In the genomic region with DNA sequence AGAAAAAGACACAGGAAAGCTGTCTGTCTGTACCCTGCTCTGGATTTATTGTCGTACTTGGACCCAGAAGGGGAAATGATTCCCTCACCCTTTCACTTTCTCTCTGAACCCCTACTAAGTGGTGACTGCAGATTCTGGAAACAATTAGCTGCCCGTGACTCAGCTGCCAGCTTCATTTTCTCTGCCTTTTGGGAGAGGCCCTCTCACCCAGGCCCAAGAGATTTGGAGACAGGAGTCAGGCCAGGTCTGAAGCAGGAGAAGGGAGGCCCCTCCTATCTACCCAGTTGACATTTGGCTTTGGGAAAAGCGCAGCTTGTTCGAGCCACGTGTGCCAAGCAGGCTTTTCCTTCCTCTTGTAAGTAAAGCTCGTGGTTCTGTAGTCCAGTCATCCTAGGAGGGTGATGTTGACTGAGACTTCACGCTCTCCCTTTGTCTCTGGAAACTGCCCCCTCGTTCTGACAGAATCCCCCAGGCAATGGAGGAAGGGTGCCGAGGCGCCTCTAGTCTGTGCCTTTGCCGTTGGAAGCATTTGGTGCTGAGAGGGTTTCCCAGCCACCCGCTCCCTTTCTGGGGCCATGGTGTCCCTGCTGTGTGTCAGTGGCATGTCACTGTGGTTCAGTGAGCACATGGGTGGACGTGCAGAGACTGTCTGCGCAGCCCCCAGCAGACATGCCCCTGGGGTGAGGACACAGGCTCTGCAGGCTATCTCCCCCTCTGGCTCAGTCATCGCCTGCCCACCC, we compare ENCODE assay signal across 14 cellular contexts. TPM values are rescaled to one million over a fixed set of nuclear protein-coding genes. Genes with fewer than 3 reads are reported as not detected.
DNase-seq lines count a peak whose midpoint lies in the region; ATAC-seq, FAIRE-seq and TF ChIP-seq lines count a peak whose summit lies in the region.
"Had no signal": no experiment of that assay in that cellular context is flagged by ENCODE, and none has a peak within 500 bp of the region (broad histone marks: within the 10 kb centered on the region; RNA-seq: fewer than 3 reads in every experiment).

No MANE protein-coding gene starts in this region.

- no peak for DNase-seq in activated naive CD4-positive, alpha-beta T cell treated with anti-CD3 and anti-CD28 coated beads, Interleukin-2, amount 50 U/mL, for 72 hours (ENCODE audit: low spot score in 2 of 2)
- no peak for DNase-seq in activated naive CD4-positive, alpha-beta T cell treated with anti-CD3 and anti-CD28 coated beads for 36 hours
- peak; percentile 67 for DNase-seq in medulla oblongata (ENCODE audit: extremely low spot score)
- DNase-seq in suprapubic skin (ENCODE audit: low spot score in 2 of 2): no peak
- DNase-seq in GM12892 (ENCODE audit: insufficient read length): no peak
- DNase-seq: activated CD4-positive, alpha-beta T cell treated with anti-CD3 and anti-CD28 coated beads, Interleukin-2, amount 50 U/mL, for 1 hour; activated naive CD4-positive, alpha-beta T cell treated with anti-CD3 and anti-CD28 coated beads, Interleukin-2, amount 10 ng/mL, durations not matched to agents 7 days and 5 days; NCI-H226 had no signal

- no peaks in the 10 kb centered on the region for H3K27me3 ChIP-seq in suprapubic skin
- H3K27me3 ChIP-seq: SJCRH30 had no signal

- TF ChIP-seq CTCF in suprapubic skin (IDR thresholded peaks at IDR 0.05): no peak

- H3K4me1 ChIP-seq in suprapubic skin: peaks cover 34% of the 10 kb centered on the region

- no peak for FAIRE-seq in GM12892 (lab: Jason Lieb, UNC)
- FAIRE-seq: G401.6 had no signal

- H3K4me3 Mint-ChIP-seq in activated naive CD4-positive, alpha-beta T cell treated with anti-CD3 and anti-CD28 coated beads for 36 hours: no peak overlapping the region
- H3K4me3 Mint-ChIP-seq: activated naive CD4-positive, alpha-beta T cell treated with anti-CD3 and anti-CD28 coated beads, Interleukin-2, amount 10 ng/mL, durations not matched to agents 7 days and 5 days had no signal

- H3K36me3 Mint-ChIP-seq in activated naive CD4-positive, alpha-beta T cell treated with anti-CD3 and anti-CD28 coated beads, Interleukin-2, amount 50 U/mL, for 72 hours: peaks cover 0 to 4% of the 10 kb centered on the region in 2 donors
- peaks cover 2% of the 10 kb centered on the region for H3K36me3 Mint-ChIP-seq in activated naive CD4-positive, alpha-beta T cell treated with anti-CD3 and anti-CD28 coated beads for 36 hours (ENCODE audit: low read depth)

- TF ChIP-seq EP300 in suprapubic skin (IDR thresholded peaks at IDR 0.05): no peak

- H3K27ac Mint-ChIP-seq in activated naive CD4-positive, alpha-beta T cell treated with anti-CD3 and anti-CD28 coated beads, Interleukin-2, amount 50 U/mL, for 72 hours: peak overlapping the region in 1 of 2 donors; percentile 77
- H3K27ac Mint-ChIP-seq in activated naive CD4-positive, alpha-beta T cell treated with anti-CD3 and anti-CD28 coated beads for 36 hours: no peak overlapping the region
- H3K27ac Mint-ChIP-seq: activated naive CD4-positive, alpha-beta T cell treated with anti-CD3 and anti-CD28 coated beads, Interleukin-2, amount 10 ng/mL, durations not matched to agents 7 days and 5 days had no signal

- TF ChIP-seq POLR2A in suprapubic skin (IDR thresholded peaks at IDR 0.05) (no peak), GM12892 (IDR thresholded peaks at IDR 0.05; ENCODE audit: low read depth, low read length) (no peak)

- no peaks in the 10 kb centered on the region for H3K9me3 ChIP-seq in suprapubic skin
- H3K9me3 ChIP-seq: SJCRH30 had no signal

- 64% methylated on average over 15 of the region's 15 CpGs for WGBS in suprapubic skin

- H3K27ac ChIP-seq in suprapubic skin: peak overlapping the region; percentile 43

- no peak overlapping the region for H3K4me3 ChIP-seq in suprapubic skin
- H3K4me3 ChIP-seq: SJCRH30 had no signal

- peaks cover 2% of the 10 kb centered on the region for H3K36me3 ChIP-seq in suprapubic skin
- H3K36me3 ChIP-seq: SJCRH30 had no signal

- no peaks in the 10 kb centered on the region for H3K4me1 Mint-ChIP-seq in activated naive CD4-positive, alpha-beta T cell treated with anti-CD3 and anti-CD28 coated beads for 36 hours (ENCODE audit: low read depth)
- H3K4me1 Mint-ChIP-seq: activated naive CD4-positive, alpha-beta T cell treated with anti-CD3 and anti-CD28 coated beads, Interleukin-2, amount 10 ng/mL, durations not matched to agents 7 days and 5 days had no signal

- CTCF ChIA-PET in activated naive CD4-positive, alpha-beta T cell treated with anti-CD3 and anti-CD28 coated beads for 36 hours (lab: Charles Lee): interaction anchor here (0.9 to 1.3 kb wide), 2 partner anchors 56 to 92 kb away, joined by 3 to 4 read pairs; no protein-coding TSS in a partner anchor

- intact Hi-C loops in activated naive CD4-positive, alpha-beta T cell treated with anti-CD3 and anti-CD28 coated beads for 36 hours (cut with micrococcal nuclease): no loop called here

- no peaks in the 10 kb centered on the region for H3K27me3 Mint-ChIP-seq in activated naive CD4-positive, alpha-beta T cell treated with anti-CD3 and anti-CD28 coated beads for 36 hours (ENCODE audit: low read depth)
- H3K27me3 Mint-ChIP-seq: activated naive CD4-positive, alpha-beta T cell treated with anti-CD3 and anti-CD28 coated beads, Interleukin-2, amount 10 ng/mL, durations not matched to agents 7 days and 5 days had no signal

- H3K9me3 Mint-ChIP-seq in activated naive CD4-positive, alpha-beta T cell treated with anti-CD3 and anti-CD28 coated beads, Interleukin-2, amount 50 U/mL, for 72 hours: no peaks in the 10 kb centered on the region
- H3K9me3 Mint-ChIP-seq in activated naive CD4-positive, alpha-beta T cell treated with anti-CD3 and anti-CD28 coated beads for 36 hours: no peaks in the 10 kb centered on the region
- H3K9me3 Mint-ChIP-seq: activated naive CD4-positive, alpha-beta T cell treated with anti-CD3 and anti-CD28 coated beads, Interleukin-2, amount 10 ng/mL, durations not matched to agents 7 days and 5 days had no signal

- peak; percentile 43 to 65 for ATAC-seq in activated naive CD4-positive, alpha-beta T cell treated with anti-CD3 and anti-CD28 coated beads, Interleukin-2, amount 50 U/mL, for 72 hours
- ATAC-seq in SK-N-SH treated with all-trans-retinoic acid at 6 μM for 48 hours (peak; percentile 56), GM19328 (IDR thresholded peaks at IDR 0.05; ENCODE audit: unreplicated experiment) (no peak), GM21515 (IDR thresholded peaks at IDR 0.05; ENCODE audit: unreplicated experiment) (no peak)

TF ChIP-seq in SK-N-SH treated with all-trans-retinoic acid at 6 μM for 48 hours, 23 proteins besides CTCF, POLR2A, EP300 and RAD21 (continues in another document):
- TF ChIP-seq, protein P1, sequence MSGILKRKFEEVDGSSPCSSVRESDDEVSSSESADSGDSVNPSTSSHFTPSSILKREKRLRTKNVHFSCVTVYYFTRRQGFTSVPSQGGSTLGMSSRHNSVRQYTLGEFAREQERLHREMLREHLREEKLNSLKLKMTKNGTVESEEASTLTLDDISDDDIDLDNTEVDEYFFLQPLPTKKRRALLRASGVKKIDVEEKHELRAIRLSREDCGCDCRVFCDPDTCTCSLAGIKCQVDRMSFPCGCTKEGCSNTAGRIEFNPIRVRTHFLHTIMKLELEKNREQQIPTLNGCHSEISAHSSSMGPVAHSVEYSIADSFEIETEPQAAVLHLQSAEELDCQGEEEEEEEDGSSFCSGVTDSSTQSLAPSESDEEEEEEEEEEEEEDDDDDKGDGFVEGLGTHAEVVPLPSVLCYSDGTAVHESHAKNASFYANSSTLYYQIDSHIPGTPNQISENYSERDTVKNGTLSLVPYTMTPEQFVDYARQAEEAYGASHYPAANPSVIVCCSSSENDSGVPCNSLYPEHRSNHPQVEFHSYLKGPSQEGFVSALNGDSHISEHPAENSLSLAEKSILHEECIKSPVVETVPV (CRISPR knock-in tag; IDR thresholded peaks at IDR 0.05): no peak
- TF ChIP-seq GLIS3 (CRISPR knock-in tag; IDR thresholded peaks at IDR 0.05) (no peak), TCF4 (CRISPR knock-in tag; IDR thresholded peaks at IDR 0.05; ENCODE audit: borderline replicate concordance) (no peak), CSDC2 (CRISPR knock-in tag; IDR thresholded peaks at IDR 0.05) (no peak), ZFP30 (CRISPR knock-in tag; IDR thresholded peaks at IDR 0.05) (no peak), SNAI2 (CRISPR knock-in tag; IDR thresholded peaks at IDR 0.05) (no peak), OSR1 (CRISPR knock-in tag; IDR thresholded peaks at IDR 0.05) (no peak), ZNF8 (CRISPR knock-in tag; IDR thresholded peaks at IDR 0.05) (no peak), ISL1 (CRISPR knock-in tag; IDR thresholded peaks at IDR 0.05) (no peak), TOX (CRISPR knock-in tag; IDR thresholded peaks at IDR 0.05; ENCODE audit: borderline replicate concordance) (no peak)
- TF ChIP-seq, protein P2, sequence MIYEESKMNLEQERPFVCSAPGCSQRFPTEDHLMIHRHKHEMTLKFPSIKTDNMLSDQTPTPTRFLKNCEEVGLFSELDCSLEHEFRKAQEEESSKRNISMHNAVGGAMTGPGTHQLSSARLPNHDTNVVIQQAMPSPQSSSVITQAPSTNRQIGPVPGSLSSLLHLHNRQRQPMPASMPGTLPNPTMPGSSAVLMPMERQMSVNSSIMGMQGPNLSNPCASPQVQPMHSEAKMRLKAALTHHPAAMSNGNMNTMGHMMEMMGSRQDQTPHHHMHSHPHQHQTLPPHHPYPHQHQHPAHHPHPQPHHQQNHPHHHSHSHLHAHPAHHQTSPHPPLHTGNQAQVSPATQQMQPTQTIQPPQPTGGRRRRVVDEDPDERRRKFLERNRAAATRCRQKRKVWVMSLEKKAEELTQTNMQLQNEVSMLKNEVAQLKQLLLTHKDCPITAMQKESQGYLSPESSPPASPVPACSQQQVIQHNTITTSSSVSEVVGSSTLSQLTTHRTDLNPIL (CRISPR knock-in tag; IDR thresholded peaks at IDR 0.05; ENCODE audit: low read depth): no peak

RNA-seq across cellular contexts. Expression of a gene that starts 8.6 kb away (rescaled TPM):
- under 1 TPM; 0.25 to 0.54 TPM for total RNA-seq in activated naive CD4-positive, alpha-beta T cell treated with anti-CD3 and anti-CD28 coated beads, Interleukin-2, amount 50 U/mL, for 72 hours
- total RNA-seq in activated naive CD4-positive, alpha-beta T cell treated with anti-CD3 and anti-CD28 coated beads for 36 hours: under 1 TPM in 1 of 2 experiments, not detected in 1; 0.14 TPM
- 1 to 10 TPM in 3 of 4 donors, under 1 TPM in 1; 0.76 to 3.9 (median 2.1) TPM for total RNA-seq in suprapubic skin
- polyA plus RNA-seq in GM12892 (2012; ENCODE audit: missing spikeins): 2.4 TPM
- total RNA-seq: dermis microvascular lymphatic vessel endothelial cell had no signal

RNA-seq across cellular contexts. Expression of a gene that starts 37.1 kb away (rescaled TPM):
- 1 to 10 TPM; 1.4 to 3.1 TPM for total RNA-seq in activated naive CD4-positive, alpha-beta T cell treated with anti-CD3 and anti-CD28 coated beads, Interleukin-2, amount 50 U/mL, for 72 hours
- total RNA-seq in activated naive CD4-positive, alpha-beta T cell treated with anti-CD3 and anti-CD28 coated beads for 36 hours: under 1 TPM; 0.41 to 0.52 TPM
- 1 to 10 TPM; 3.9 to 6.6 (median 4.3) TPM for total RNA-seq in suprapubic skin
- polyA plus RNA-seq in GM12892 (2012; ENCODE audit: missing spikeins): 15.4 TPM
- total RNA-seq: dermis microvascular lymphatic vessel endothelial cell had no signal

Comparison
In these comparisons a context has a peak if more than half of its experiments do, and no peak if none do; other contexts are left out.
1. ATAC-seq: peak in activated naive CD4-positive, alpha-beta T cell treated with anti-CD3 and anti-CD28 coated beads, Interleukin-2, amount 50 U/mL, for 72 hours (2 of 2) and SK-N-SH treated with all-trans-retinoic acid at 6 μM for 48 hours (single experiment); none in GM19328 (single experiment) and GM21515 (single experiment).